In the genomic region with DNA sequence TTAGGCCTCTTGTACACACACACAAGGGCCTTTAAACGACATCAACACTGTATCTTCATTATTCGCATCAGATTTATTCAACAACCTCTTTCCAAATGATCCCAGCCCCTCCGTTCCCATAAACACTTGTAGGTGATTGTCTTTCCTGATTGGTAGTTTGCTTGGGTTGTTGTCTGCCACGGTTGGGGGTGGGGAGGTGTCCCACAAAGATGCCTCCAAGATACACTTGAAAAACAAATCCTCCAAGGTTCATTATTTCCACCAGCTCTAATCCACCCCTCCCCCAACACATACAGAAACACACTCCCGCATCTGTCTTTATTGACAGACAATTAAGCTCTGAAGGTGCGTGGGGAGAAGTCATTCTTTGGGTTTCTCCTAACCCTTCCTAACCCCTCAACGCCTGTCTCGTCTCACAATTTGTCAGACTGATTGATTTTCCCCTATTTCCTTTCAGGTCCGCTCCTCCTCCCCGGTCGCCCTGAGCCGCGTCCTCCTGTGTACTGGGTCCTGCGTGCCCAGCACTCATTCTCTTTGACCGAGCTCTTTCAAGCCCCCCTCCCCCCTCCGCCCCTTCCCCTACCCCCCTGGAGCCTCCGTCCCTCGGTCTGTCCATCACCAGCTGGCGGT, we compare ENCODE assay signal across 8 cellular contexts. TPM values are rescaled to one million over a fixed set of nuclear protein-coding genes. Genes with fewer than 3 reads are reported as not detected.
DNase-seq lines count a peak whose midpoint lies in the region; ATAC-seq, FAIRE-seq and TF ChIP-seq lines count a peak whose summit lies in the region.

No MANE protein-coding gene starts in this region.

- H3K9ac ChIP-seq in OCI-LY3 (ENCODE audit: low read length) (peak overlapping the region; percentile 81), GM12878 (ENCODE audit: control insufficient read depth, insufficient read depth, low read length) (peak overlapping the region; percentile 76), iPS-20b (ENCODE audit: low read depth, low read length) (peak overlapping the region; percentile 77; the same call in 1 of the 2 replicates), skeletal muscle tissue (ENCODE audit: low read depth in 1 of 3, low read length in 3 of 3) (peak overlapping the region; percentile 76 to 87 (median 84))

- TF ChIP-seq POLR2A in GM12878 (IDR thresholded peaks at IDR 0.05; ENCODE audit: low read depth, low read length), result no peak

- no peak for TF ChIP-seq EP300 in GM12878 (IDR thresholded peaks at IDR 0.05; ENCODE audit: borderline replicate concordance in 1 of 2, control insufficient read depth in 1 of 2, low read depth in 2 of 2, low read length in 2 of 2)

- H2AFZ ChIP-seq in OCI-LY3 (ENCODE audit: low read depth, low read length) (no peak overlapping the region), GM12878 (ENCODE audit: control insufficient read depth, low read depth, low read length) (no peak overlapping the region)

- H3K79me2 ChIP-seq in OCI-LY3 (ENCODE audit: low read length) (peaks cover 95% of the 10 kb centered on the region), GM12878 (ENCODE audit: control insufficient read depth, insufficient read depth, low read length) (peaks cover 78% of the 10 kb centered on the region)

- SMC1A ChIA-PET in GM12878 (lab: Charles Lee; ENCODE audit: uncharacterized antibody, unreplicated experiment), result interaction anchor here (1.1 to 2.9 kb wide), 4 partner anchors 10 to 317 kb away, joined by 3 to 24 read pairs (median 4); no protein-coding TSS in a partner anchor

- H3K4me1 ChIP-seq in OCI-LY3 (ENCODE audit: low read length) (peaks cover 47% of the 10 kb centered on the region), GM12878 (ENCODE audit: control insufficient read depth, insufficient read depth, low read length) (peaks cover 12% of the 10 kb centered on the region), iPS-20b (ENCODE audit: insufficient read depth, low read length) (peaks cover 13% of the 10 kb centered on the region), skeletal muscle tissue (ENCODE audit: control insufficient read depth in 3 of 3, insufficient read depth in 3 of 3, low read length in 3 of 3) (peaks cover 16 to 38% (median 23%) of the 10 kb centered on the region in 3 donors)

- H4K20me1 ChIP-seq in OCI-LY3 (ENCODE audit: insufficient read depth, low read length) (peaks cover 36% of the 10 kb centered on the region), GM12878 (ENCODE audit: control insufficient read depth, insufficient read depth) (0 out of 2 replicates have a peak, but pooled peaks cover 8% of the 10 kb centered on the region)

- in situ Hi-C loops in GM12878 (cut with MboI), result no loop called here

- peak overlapping the region; percentile 79 for H3K4me3 ChIP-seq in OCI-LY3 (ENCODE audit: low read length)
- H3K4me3 ChIP-seq in GM12878, result peak overlapping the region; percentile 71
- H3K4me3 ChIP-seq in iPS-20b (ENCODE audit: low read length), result peak overlapping the region; percentile 93
- peak overlapping the region; percentile 79 to 88 (median 85) for H3K4me3 ChIP-seq in skeletal muscle tissue (ENCODE audit: low read length in 3 of 3)

- intact Hi-C loops in GM12878 (cut with micrococcal nuclease; ENCODE audit: unreplicated experiment), result no loop called here

- 0% methylated on average over 15 of the region's 19 CpGs for WGBS in GM12878 (ENCODE audit: insufficient coverage, insufficient replicate concordance, low lambda C conversion rate, missing lambda C conversion rate)

- H3K36me3 ChIP-seq in OCI-LY3 (replicated peaks; ENCODE audit: low read depth, low read length), result peaks cover 27% of the 10 kb centered on the region
- H3K36me3 ChIP-seq in GM12878 (ENCODE audit: control insufficient read depth in 2 of 2, insufficient read depth in 2 of 2, low read length in 1 of 2), result peaks cover 0 to 4% of the 10 kb centered on the region in 2 experiments; a peak in 1 of 4 replicates
- peaks cover 48% of the 10 kb centered on the region for H3K36me3 ChIP-seq in iPS-20b (ENCODE audit: insufficient read depth, low read depth, low read length)
- peaks cover 0 to 2% (median 0%) of the 10 kb centered on the region in 3 donors for H3K36me3 ChIP-seq in skeletal muscle tissue (ENCODE audit: control insufficient read depth in 3 of 3, insufficient read depth in 3 of 3, low read length in 3 of 3)

- BruUV-seq in GM12878 (replicated peaks; lab: Mats Ljungman, UMichigan), result no TSS peak

- no peaks in the 10 kb centered on the region for H3K9me3 ChIP-seq in OCI-LY3 (ENCODE audit: insufficient read depth, low read length)
- no peaks in the 10 kb centered on the region for H3K9me3 ChIP-seq in GM12878 (replicated peaks; ENCODE audit: control insufficient read depth, insufficient read depth, low read length)
- no peaks in the 10 kb centered on the region for H3K9me3 ChIP-seq in iPS-20b (ENCODE audit: insufficient read depth, low read depth, low read length)
- no peaks in the 10 kb centered on the region for H3K9me3 ChIP-seq in skeletal muscle tissue (ENCODE audit: control insufficient read depth in 3 of 3, low read length in 3 of 3)

- CTCF ChIA-PET in GM12878 (lab: Yijun Ruan, JAX), result interaction anchor here (0.6 to 7.7 kb wide), 5 partner anchors 24 to 418 kb away, joined by 3 to 48 read pairs (median 3); no protein-coding TSS in a partner anchor

- POLR2A ChIA-PET in GM12878 (lab: Charles Lee), result interaction anchor here (1.0 to 1.5 kb wide), 3 partner anchors 54 to 75 kb away, joined by 3 to 9 read pairs (median 6); no protein-coding TSS in a partner anchor

- TF ChIP-seq CTCF in OCI-LY3 (IDR thresholded peaks at IDR 0.05; ENCODE audit: low read depth, low read length) (no peak), GM12878 (IDR thresholded peaks at IDR 0.05 in 2 of 3, conservative IDR thresholded peaks at IDR 0.05 in 1 of 3; ENCODE audit: control insufficient read depth in 2 of 3, extremely low read depth in 1 of 3, insufficient read depth in 1 of 3, low read depth in 3 of 3, low read length in 3 of 3) (no peak), omental fat pad (IDR thresholded peaks at IDR 0.05) (no peak)

- DNase-seq in NCI-H1436 (lab: John Stamatoyannopoulos, UW) (peak; percentile 25), NCI-H1436 treated with DMSO at 0.1 percent for 48 hours (lab: John Stamatoyannopoulos, UW) (no peak), GM12878 (ENCODE audit: low read depth, low spot score) (no peak), SKM-1 (lab: John Stamatoyannopoulos, UW; ENCODE audit: unreplicated experiment) (no peak), omental fat pad (ENCODE audit: low spot score) (no peak)

- RAD21 ChIA-PET in GM12878 (lab: Charles Lee; ENCODE audit: unreplicated experiment), result interaction anchor here (1.4 kb wide), 1 partner anchor 317 kb away, joined by 7 read pairs; no protein-coding TSS in a partner anchor

- H3K27ac ChIP-seq in OCI-LY3 (ENCODE audit: low read length) (peak overlapping the region; percentile 49), GM12878 (ENCODE audit: control insufficient read depth, insufficient read depth) (peak overlapping the region; percentile 37), iPS-20b (ENCODE audit: low read length) (peak overlapping the region; percentile 39), skeletal muscle tissue (ENCODE audit: low read depth, low read length) (peak overlapping the region; percentile 94)

- H3K27me3 ChIP-seq in OCI-LY3 (ENCODE audit: low read depth, low read length), result no peaks in the 10 kb centered on the region
- H3K27me3 ChIP-seq in GM12878 (replicated peaks in 1 of 2; ENCODE audit: control insufficient read depth in 2 of 2, insufficient read depth in 2 of 2, low read length in 1 of 2), result no peaks in the 10 kb centered on the region
- no peaks in the 10 kb centered on the region for H3K27me3 ChIP-seq in iPS-20b (ENCODE audit: insufficient read depth, low read length)
- H3K27me3 ChIP-seq in skeletal muscle tissue (ENCODE audit: control insufficient read depth in 3 of 3, insufficient read depth in 3 of 3, low read length in 3 of 3), result no peaks in the 10 kb centered on the region

- no peak for TF ChIP-seq RAD21 in GM12878 (IDR thresholded peaks at IDR 0.05; ENCODE audit: insufficient read depth, low read depth, low read length)

- FAIRE-seq in GM12878 (lab: Jason Lieb, UNC), result no peak

- ATAC-seq in GM12878 (peak; percentile 0), omental fat pad (ENCODE audit: low FRiP score) (no peak)

- H3K4me2 ChIP-seq in OCI-LY3 (ENCODE audit: low read length) (peak overlapping the region; percentile 99), GM12878 (ENCODE audit: control insufficient read depth, insufficient read depth) (peak overlapping the region; percentile 78)

TF ChIP-seq in GM12878, 131 proteins besides CTCF, POLR2A, EP300 and RAD21 (continues in another document):
- TF ChIP-seq EGR1 (IDR thresholded peaks at IDR 0.05; ENCODE audit: borderline replicate concordance in 1 of 2, low read depth in 2 of 2, low read length in 2 of 2) (no peak), FOXM1 (IDR thresholded peaks at IDR 0.05; ENCODE audit: low read depth, low read length) (no peak), SREBF2 (IDR thresholded peaks at IDR 0.05; ENCODE audit: low read length) (no peak), ZNF384 (IDR thresholded peaks at IDR 0.05; ENCODE audit: borderline replicate concordance, low read depth, low read length) (no peak), BMI1 (IDR thresholded peaks at IDR 0.05; ENCODE audit: borderline replicate concordance) (no peak)

RNA-seq across cellular contexts. Expression of gene WDR26, which starts 1.4 kb away (rescaled TPM):
- 179 and 184 TPM in 2 replicates for total RNA-seq in GM12878 (2013; cell fraction: nucleolus; rRNA removed)
- total RNA-seq in GM12878 (2014; rRNA removed) (20.4 and 24.5 TPM in 2 replicates), GM12878 (2014; rRNA removed; fragmentation: Illumina TruSeq; extraction: Trizol) (28.4 and 32.3 TPM in 2 replicates), GM12878 (2021) (47.0 and 47.5 TPM in 2 replicates), skeletal muscle tissue (64.2 TPM), omental fat pad (100 to 1,000 TPM in 1 of 4 donors, 10 to 100 TPM in 3; 79.9 to 101 (median 93.8) TPM)
- 28.8 TPM for polyA plus RNA-seq in GM12878 (2011; ENCODE audit: low read depth)
- polyA plus RNA-seq in GM12878 (2011; rRNA removed) (46.9 and 60.9 TPM in 2 replicates), GM12878 (2014; fragmentation: Illumina TruSeq; extraction: Trizol) (40.4 and 54.6 TPM in 2 replicates), GM12878 (2014; fragmentation: Nextera tagmentation; extraction: Ambion mirVana) (10 to 100 TPM in 1 of 2 experiments, 1 to 10 TPM in 1; 8.9 to 10.5 TPM), GM12878 (2014; rRNA removed) (33.5 and 33.7 TPM in 2 replicates), GM12878 (2016; fragmentation: Nextera tagmentation; extraction: Ambion mirVana) (1 to 10 TPM; 6.6 to 7.1 TPM)
- 16.4 and 26.1 TPM in 2 replicates for polyA plus RNA-seq in GM12878 (2011; cell fraction: cytosol; rRNA removed)
- polyA plus RNA-seq in GM12878 (2011; cell fraction: nucleus; rRNA removed), result 70.3 and 73.6 TPM in 2 replicates
- polyA plus RNA-seq in GM12878 (2012), result 42.5 and 51.2 TPM in 2 replicates
- polyA minus RNA-seq in GM12878 (2011; rRNA and poly(A)+ RNA removed), result 53.6 and 79.8 TPM in 2 replicates
- polyA minus RNA-seq in GM12878 (2011; cell fraction: cytosol; rRNA and poly(A)+ RNA removed), result 32.1 and 47.2 TPM in 2 replicates
- 49.3 and 71.3 TPM in 2 replicates for polyA minus RNA-seq in GM12878 (2011; cell fraction: nucleus; rRNA and poly(A)+ RNA removed)

Comparison
In these comparisons a context has a peak if more than half of its experiments do, and no peak if none do; other contexts are left out.
1. H3K27ac ChIP-seq: peak in every context shown above with its lines; median percentile 94 in skeletal muscle tissue; 49 in OCI-LY3; 39 in iPS-20b; 37 in GM12878.